Comparison of ENCODE assay signal across 25 cellular contexts in genomic region chr17:38740016-38740415, GRCh38.
"Had no signal": no experiment of that assay in that cellular context is flagged by ENCODE, and none has a peak within 500 bp of the region (broad histone marks: within the 10 kb centered on the region; RNA-seq: fewer than 3 reads in every experiment).

No MANE protein-coding gene starts in this region.

- DNase-seq: colonic mucosa; cortex of kidney; effector CD8-positive, alpha-beta T cell; effector memory CD8-positive, alpha-beta T cell; endodermal cell; erythroblast; esophagus squamous epithelium; foreskin fibroblast; foreskin melanocyte; gastrocnemius medialis; glutamatergic neuron; head of caudate nucleus; heart right ventricle; hippocampal formation; left cardiac atrium; left lung; left ventricle myocardium superior; lower lobe of right lung; mesenchymal stem cell had no signal

- H3K36me3 ChIP-seq: colonic mucosa, gastrocnemius medialis had no signal

- H3K27me3 ChIP-seq: colonic mucosa, esophagus squamous epithelium, gastrocnemius medialis, heart right ventricle had no signal

- FAIRE-seq: endometrium, islet of Langerhans, keratinocyte had no signal

- H3K9me3 ChIP-seq: colonic mucosa, esophagus squamous epithelium, gastrocnemius medialis, heart right ventricle, left lung, lower lobe of right lung, mucosa of descending colon had no signal

- H3K27ac ChIP-seq: colonic mucosa, epithelial cell of prostate, gastrocnemius medialis, left lung, lower lobe of right lung had no signal

- ATAC-seq: effector memory CD8-positive, alpha-beta T cell; esophagus mucosa; gastrocnemius medialis; heart right ventricle; left cardiac atrium; left lung; left ventricle myocardium superior; lower lobe of right lung had no signal

- H3K4me3 ChIP-seq: colonic mucosa, esophagus squamous epithelium, gastrocnemius medialis, heart right ventricle, left lung, lower lobe of right lung, mucosa of descending colon had no signal
